ENCODE assay signal across 8 cellular contexts in the genomic region with DNA sequence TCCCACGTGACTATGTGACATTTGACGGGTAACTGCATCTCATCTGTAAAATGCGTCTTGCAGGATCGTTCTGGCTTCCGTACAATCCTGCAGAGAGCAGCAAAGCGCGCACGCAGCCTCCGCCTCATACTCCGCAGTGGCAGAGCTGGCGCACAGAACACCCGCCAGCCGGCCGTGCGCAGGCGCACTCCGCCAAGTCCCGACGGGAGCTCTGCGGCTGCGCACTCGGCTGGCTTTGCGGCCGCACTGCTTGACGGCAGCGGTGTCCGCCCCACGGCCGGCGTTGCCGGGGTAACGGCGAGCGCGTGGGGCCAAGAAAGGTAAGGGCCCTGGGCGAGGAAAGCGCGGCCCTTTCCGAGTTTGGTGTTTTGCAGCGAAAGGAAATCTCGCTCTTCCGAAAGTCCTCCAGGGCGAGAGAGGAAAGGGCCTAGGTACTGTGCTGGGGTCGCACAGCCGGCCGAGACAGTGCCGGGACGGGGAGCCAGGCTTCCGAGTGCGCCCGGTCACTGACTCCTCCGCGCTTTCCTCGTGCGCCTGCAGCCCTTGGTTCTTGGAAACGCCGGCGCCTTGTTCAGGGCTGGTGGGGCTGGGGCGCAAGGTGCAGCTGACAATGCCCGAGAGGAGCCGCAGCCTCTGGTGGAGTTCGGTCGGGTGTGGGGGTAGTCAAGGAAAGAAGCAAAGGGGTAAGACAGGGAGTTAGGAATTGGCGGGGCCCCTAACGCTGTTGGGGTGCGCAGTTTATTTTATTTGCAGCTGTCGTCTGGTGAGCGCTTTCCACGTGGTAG. TPM values are rescaled to one million over a fixed set of nuclear protein-coding genes. Genes with fewer than 3 reads are reported as not detected.
A peak's percentile ranks its signal among the peaks of the same experiment; 100 is the strongest.
DNase-seq lines count a peak whose midpoint lies in the region; ATAC-seq, FAIRE-seq and TF ChIP-seq lines count a peak whose summit lies in the region.

TSEN2 (plus strand) TSS at position 283 of the 785 bp plus-strand sequence. CDS start 5,321 bp downstream, outside the sequence.

- H4K91ac ChIP-seq in mesenchymal stem cell (ENCODE audit: low read length): peak within 1 kb of the TSS; percentile 71

- H2BK5ac ChIP-seq in mesenchymal stem cell (ENCODE audit: low read depth, low read length, poor library complexity, severe bottlenecking): no peak within 1 kb of the TSS

- H3K79me1 ChIP-seq in mesenchymal stem cell (replicated peaks; ENCODE audit: low read length, poor library complexity, severe bottlenecking): peaks cover 18% of the 10 kb centered on the region

- H3K27ac Mint-ChIP-seq in Calu3 (ENCODE audit: unreplicated experiment): peak within 1 kb of the TSS; percentile 69
- H3K27ac Mint-ChIP-seq in effector memory CD8-positive, alpha-beta T cell: peak within 1 kb of the TSS; percentile 95

- no peak for TF ChIP-seq CTCF in Calu3 (IDR thresholded peaks at IDR 0.05; ENCODE audit: unreplicated experiment)

- under 1% methylated on average over 69 of the region's 69 CpGs for WGBS in mesenchymal stem cell

- peak within 1 kb of the TSS; percentile 36 for H2BK120ac ChIP-seq in mesenchymal stem cell (ENCODE audit: low read depth, low read length)

- BruUV-seq in Calu3 (replicated peaks; lab: Mats Ljungman, UMichigan): no TSS peak

- ATAC-seq in GM21381 (IDR thresholded peaks at IDR 0.05; ENCODE audit: unreplicated experiment): peak; percentile 93
- peak; percentile 93 for ATAC-seq in effector memory CD8-positive, alpha-beta T cell (replicated peaks)

- H3K4me3 Mint-ChIP-seq in Calu3 (ENCODE audit: low read depth, unreplicated experiment): peak within 1 kb of the TSS; percentile 83
- H3K4me3 Mint-ChIP-seq in effector memory CD8-positive, alpha-beta T cell: peak within 1 kb of the TSS; percentile 91 to 95

- peak within 1 kb of the TSS; percentile 58 for H3K27ac ChIP-seq in mesenchymal stem cell (ENCODE audit: low read length, poor library complexity, severe bottlenecking)

- peak within 1 kb of the TSS; percentile 72 for H2AFZ ChIP-seq in mesenchymal stem cell (ENCODE audit: low read depth, low read length)

- H3K4me3 ChIP-seq in mesenchymal stem cell (ENCODE audit: insufficient read depth in 1 of 2, low read depth in 1 of 2, low read length in 2 of 2): peak within 1 kb of the TSS; percentile 67 to 92

- peaks cover 21% of the 10 kb centered on the region for H3K36me3 Mint-ChIP-seq in Calu3 (ENCODE audit: insufficient read depth, unreplicated experiment)
- peaks cover 15% of the 10 kb centered on the region for H3K36me3 Mint-ChIP-seq in effector memory CD8-positive, alpha-beta T cell (ENCODE audit: insufficient read depth)

- H3K23ac ChIP-seq in mesenchymal stem cell (ENCODE audit: low read length in 2 of 2): no peak within 1 kb of the TSS

- no peak within 1 kb of the TSS for H2BK15ac ChIP-seq in mesenchymal stem cell (ENCODE audit: low read depth, poor library complexity, severe bottlenecking)

- no peaks in the 10 kb centered on the region for H3K27me3 Mint-ChIP-seq in Calu3 (ENCODE audit: unreplicated experiment)
- no peaks in the 10 kb centered on the region for H3K27me3 Mint-ChIP-seq in effector memory CD8-positive, alpha-beta T cell

- no peak within 1 kb of the TSS for H2AK5ac ChIP-seq in mesenchymal stem cell (ENCODE audit: low read length, severe bottlenecking)

- FAIRE-seq in HTR-8/SVneo (lab: Jason Lieb, UNC): peak; percentile 94

- H3K27me3 ChIP-seq in mesenchymal stem cell (ENCODE audit: control insufficient read depth in 1 of 2, insufficient read depth in 1 of 2, low read length in 2 of 2): no peaks in the 10 kb centered on the region

- intact Hi-C loops in Calu3 (cut with micrococcal nuclease; ENCODE audit: unreplicated experiment): loop anchor here (2.0 to 5.0 kb wide), 3 partner anchors 37 to 197 kb away; partner anchors contain the start of genes MKRN2OS and PPARG

- peak within 1 kb of the TSS; percentile 89 for H3K9ac ChIP-seq in mesenchymal stem cell (ENCODE audit: low read length)

- peak within 1 kb of the TSS in 1 of 2 experiments; percentile 8 for H2BK12ac ChIP-seq in mesenchymal stem cell (ENCODE audit: low read length in 2 of 2)

- H3K4ac ChIP-seq in mesenchymal stem cell (ENCODE audit: low read depth in 1 of 2, low read length in 2 of 2): peak within 1 kb of the TSS in 1 of 2 experiments; percentile 32

- peak within 1 kb of the TSS; percentile 88 for H3K4me2 ChIP-seq in mesenchymal stem cell (ENCODE audit: low read length, poor library complexity, severe bottlenecking)

- H3K36me3 ChIP-seq in mesenchymal stem cell (ENCODE audit: control insufficient read depth in 1 of 2, insufficient read depth in 2 of 2, low read depth in 1 of 2, low read length in 2 of 2): peaks cover 0 to 12% of the 10 kb centered on the region in 2 experiments

- no peaks in the 10 kb centered on the region for H3K9me3 ChIP-seq in mesenchymal stem cell (ENCODE audit: control insufficient read depth, low read length)

- DNase-seq in Calu3: peak; percentile 96
- peak; percentile 96 for DNase-seq in HTR-8/SVneo (ENCODE audit: insufficient read length, low spot score)
- DNase-seq in NOMO-1 treated with DMSO at 0.1 percent for 48 hours (lab: John Stamatoyannopoulos, UW; ENCODE audit: unreplicated experiment): peak; percentile 94
- DNase-seq in activated CD8-positive, alpha-beta memory T cell treated with anti-CD3 and anti-CD28 coated beads for 4 hours (ENCODE audit: low read depth in 2 of 2): peak; percentile 89 to 90
- DNase-seq in effector memory CD8-positive, alpha-beta T cell: peak; percentile 95 to 98 (median 97)
- peak; percentile 91 for DNase-seq in mesenchymal stem cell
- DNase-seq in stimulated activated CD8-positive, alpha-beta memory T cell treated with anti-CD3 and anti-CD28 coated beads, Interleukin-12 subunit alpha, Interleukin-12 subunit beta, amount 100 ng/mL, for 24 hours (ENCODE audit: extremely low read depth): peak; percentile 88

- H3K4me1 ChIP-seq in mesenchymal stem cell (ENCODE audit: control insufficient read depth, insufficient read depth, low read depth, low read length): peaks cover 11% of the 10 kb centered on the region

- H3K4me1 Mint-ChIP-seq in Calu3 (ENCODE audit: low read depth, unreplicated experiment): peaks cover 51% of the 10 kb centered on the region
- peaks cover 22 to 24% of the 10 kb centered on the region in 2 donors for H3K4me1 Mint-ChIP-seq in effector memory CD8-positive, alpha-beta T cell (ENCODE audit: low read depth in 2 of 2)

- no peak within 1 kb of the TSS for H3K14ac ChIP-seq in mesenchymal stem cell (ENCODE audit: low read length in 2 of 2)

- peak within 1 kb of the TSS; percentile 58 to 67 for H3K18ac ChIP-seq in mesenchymal stem cell (ENCODE audit: low read depth in 1 of 2, low read length in 2 of 2)

- H4K8ac ChIP-seq in mesenchymal stem cell (ENCODE audit: low read length): peak within 1 kb of the TSS; percentile 76

- CTCF ChIA-PET in Calu3 (lab: Charles Lee): interaction anchor here (0.6 to 2.4 kb wide), 8 partner anchors 13 to 349 kb away, joined by 3 to 7 read pairs (median 4); partner anchors contain the start of gene MKRN2OS

- H3K9me3 Mint-ChIP-seq in Calu3 (ENCODE audit: low read depth, unreplicated experiment): no peaks in the 10 kb centered on the region
- no peaks in the 10 kb centered on the region for H3K9me3 Mint-ChIP-seq in effector memory CD8-positive, alpha-beta T cell

RNA-seq across cellular contexts. Expression of gene TSEN2, which starts in this region (rescaled TPM):
- 26.7 and 32.0 TPM in 2 replicates for total RNA-seq in Calu3 (2022)
- 3.8 TPM for polyA plus RNA-seq in mesenchymal stem cell (2013, experiment 1 of 2)
- polyA plus RNA-seq in mesenchymal stem cell (2013, experiment 2 of 2): 4.3 TPM

Comparison
In these comparisons a context has a peak if more than half of its experiments do, and no peak if none do; other contexts are left out.
1. Peak in every context shown above with its lines: DNase-seq, ATAC-seq, H3K4me3 ChIP-seq and H3K27ac ChIP-seq.